ENCODE assay signal across 20 cellular contexts in genomic region chr1:182845894-182846293, GRCh38. TPM values are rescaled to one million over a fixed set of nuclear protein-coding genes. Genes with fewer than 3 reads are reported as not detected.
DNase-seq lines count a peak whose midpoint lies in the region; ATAC-seq and TF ChIP-seq lines count a peak whose summit lies in the region.
"Had no signal": no experiment of that assay in that cellular context is flagged by ENCODE, and none has a peak within 500 bp of the region (broad histone marks: within the 10 kb centered on the region; RNA-seq: fewer than 3 reads in every experiment).

No MANE protein-coding gene starts in this region.

- no peak overlapping the region for H3K56ac ChIP-seq in mesendoderm (ENCODE audit: low read length)

- no peak overlapping the region for H2AFZ ChIP-seq in DND-41 (ENCODE audit: low read depth, low read length)

- no peak overlapping the region for H3K9ac ChIP-seq in DND-41 (ENCODE audit: low read depth, low read length)
- no peak overlapping the region for H3K9ac ChIP-seq in mesendoderm (ENCODE audit: low read length)
- H3K9ac ChIP-seq: KMS-11 had no signal

- H3K27ac ChIP-seq in DND-41 (ENCODE audit: low read length) (no peak overlapping the region), mesendoderm (ENCODE audit: low read depth, low read length) (no peak overlapping the region), sigmoid colon (no peak overlapping the region)
- H3K27ac ChIP-seq: A549, C4-2B, KMS-11 had no signal

- H4K20me1 ChIP-seq in DND-41 (ENCODE audit: insufficient read depth, low read length) = peaks cover 98% of the 10 kb centered on the region

- peaks cover 93% of the 10 kb centered on the region for H3K4me1 Mint-ChIP-seq in activated T-cell treated with anti-CD3 and anti-CD28 coated beads, Interleukin-2, amount 50 U/mL, for 24 hours (ENCODE audit: low read depth)
- peaks cover 88% of the 10 kb centered on the region for H3K4me1 Mint-ChIP-seq in activated T-helper 1 cell treated with anti-CD3 and anti-CD28 coated beads, Interleukin-12 subunit alpha, Interleukin-12 subunit beta, Interleukin-2, Interleukin-4 antibody, amounts not matched to agents 30 ng/mL and 10 ng/mL and 1 ng/mL, durations not matched to agents 14 hours and 24 hours and 36 hours (ENCODE audit: low read depth)

- H3K9me3 ChIP-seq in DND-41 (ENCODE audit: insufficient read depth, low read length, severe bottlenecking) (no peaks in the 10 kb centered on the region), sigmoid colon (no peaks in the 10 kb centered on the region)
- H3K9me3 ChIP-seq: A549, Caco-2, MG63 had no signal

- H3K36me3 ChIP-seq in DND-41 (ENCODE audit: insufficient read depth, low read length) (peaks cover 99% of the 10 kb centered on the region), mesendoderm (ENCODE audit: control insufficient read depth, insufficient read depth, low read length) (peaks cover 13% of the 10 kb centered on the region), sigmoid colon (peaks cover 0 to 73% (median 23%) of the 10 kb centered on the region in 4 donors)

- no peak for DNase-seq in activated T-cell treated with anti-CD3 and anti-CD28 coated beads, Interleukin-2, amount 50 U/mL, for 24 hours
- DNase-seq in activated T-cell treated with anti-CD3 and anti-CD28 coated beads, Interleukin-2, amount 50 U/mL, for 1 hour = no peak
- DNase-seq in DND-41 (no peak), mesendoderm (peak; percentile 26), sigmoid colon (no peak)
- DNase-seq in activated T-helper 1 cell treated with anti-CD3 and anti-CD28 coated beads, Interleukin-12 subunit alpha, Interleukin-12 subunit beta, Interleukin-2, Interleukin-4 antibody, amounts not matched to agents 30 ng/mL and 10 ng/mL and 1 ng/mL, durations not matched to agents 14 hours and 24 hours and 36 hours (ENCODE audit: low spot score) = no peak
- DNase-seq: Caco-2, DMS53, MG63, NCI-H1092 treated with DMSO at 0.1 percent for 48 hours, NCI-H1694, NCI-H2107, NCI-H345, NCI-H526 treated with DMSO at 0.1 percent for 48 hours, PC-3 had no signal

- H3K79me2 ChIP-seq in DND-41 (ENCODE audit: insufficient read depth, low read length) (peaks cover 100% of the 10 kb centered on the region), mesendoderm (ENCODE audit: control insufficient read depth, insufficient read depth, low read length) (peaks cover 82% of the 10 kb centered on the region)

- no peaks in the 10 kb centered on the region for H3K9me3 Mint-ChIP-seq in activated T-cell treated with anti-CD3 and anti-CD28 coated beads, Interleukin-2, amount 50 U/mL, for 24 hours
- no peaks in the 10 kb centered on the region for H3K9me3 Mint-ChIP-seq in activated T-helper 1 cell treated with anti-CD3 and anti-CD28 coated beads, Interleukin-12 subunit alpha, Interleukin-12 subunit beta, Interleukin-2, Interleukin-4 antibody, amounts not matched to agents 30 ng/mL and 10 ng/mL and 1 ng/mL, durations not matched to agents 14 hours and 24 hours and 36 hours

- H3K27ac Mint-ChIP-seq in activated T-cell treated with anti-CD3 and anti-CD28 coated beads, Interleukin-2, amount 50 U/mL, for 24 hours = peak overlapping the region; percentile 69
- H3K27ac Mint-ChIP-seq in activated T-helper 1 cell treated with anti-CD3 and anti-CD28 coated beads, Interleukin-12 subunit alpha, Interleukin-12 subunit beta, Interleukin-2, Interleukin-4 antibody, amounts not matched to agents 30 ng/mL and 10 ng/mL and 1 ng/mL, durations not matched to agents 14 hours and 24 hours and 36 hours = peak overlapping the region; percentile 85

- TF ChIP-seq CTCF in DND-41 (IDR thresholded peaks at IDR 0.05; ENCODE audit: borderline replicate concordance, extremely low read depth, low read length, poor library complexity, severe bottlenecking) (no peak), sigmoid colon (IDR thresholded peaks at IDR 0.05) (no peak)

- TF ChIP-seq POLR2A in sigmoid colon (IDR thresholded peaks at IDR 0.05) = no peak

- H3K23ac ChIP-seq in mesendoderm (ENCODE audit: low read length) = no peak overlapping the region

- peak overlapping the region; percentile 41; the same call in 1 of the 2 replicates for H3K4me2 ChIP-seq in DND-41 (ENCODE audit: insufficient read depth, low read length)
- H3K4me2 ChIP-seq in mesendoderm (ENCODE audit: low read length) = no peak overlapping the region
- H3K4me2 ChIP-seq: A549, KMS-11 had no signal

- no peak overlapping the region for H3K18ac ChIP-seq in mesendoderm (ENCODE audit: low read length)

- no CpG with 5 or more reads among the region's 5 CpGs for WGBS in mesendoderm (ENCODE audit: extremely low coverage, insufficient coverage, low lambda C conversion rate)
- WGBS in sigmoid colon, 2 donors = 83 to 86% methylated on average over 5 of the region's 5 CpGs

- ATAC-seq in DND-41 (ENCODE audit: insufficient read depth, low read depth) (no peak), GM21360 (IDR thresholded peaks at IDR 0.05; ENCODE audit: unreplicated experiment) (no peak), HG02852 (IDR thresholded peaks at IDR 0.05; ENCODE audit: unreplicated experiment) (no peak)
- ATAC-seq: A549, PC-3 had no signal

- no peak overlapping the region for H2BK120ac ChIP-seq in mesendoderm (ENCODE audit: low read depth, low read length)

- peaks cover 98% of the 10 kb centered on the region for H3K36me3 Mint-ChIP-seq in activated T-cell treated with anti-CD3 and anti-CD28 coated beads, Interleukin-2, amount 50 U/mL, for 24 hours (ENCODE audit: low read depth)
- H3K36me3 Mint-ChIP-seq in activated T-helper 1 cell treated with anti-CD3 and anti-CD28 coated beads, Interleukin-12 subunit alpha, Interleukin-12 subunit beta, Interleukin-2, Interleukin-4 antibody, amounts not matched to agents 30 ng/mL and 10 ng/mL and 1 ng/mL, durations not matched to agents 14 hours and 24 hours and 36 hours (ENCODE audit: low read depth) = peaks cover 78% of the 10 kb centered on the region

- H3K4me3 Mint-ChIP-seq in activated T-cell treated with anti-CD3 and anti-CD28 coated beads, Interleukin-2, amount 50 U/mL, for 24 hours = no peak overlapping the region
- peak overlapping the region; percentile 54 for H3K4me3 Mint-ChIP-seq in activated T-helper 1 cell treated with anti-CD3 and anti-CD28 coated beads, Interleukin-12 subunit alpha, Interleukin-12 subunit beta, Interleukin-2, Interleukin-4 antibody, amounts not matched to agents 30 ng/mL and 10 ng/mL and 1 ng/mL, durations not matched to agents 14 hours and 24 hours and 36 hours

- H3K4me1 ChIP-seq in DND-41 (ENCODE audit: insufficient read depth, low read length) (peaks cover 47% of the 10 kb centered on the region), mesendoderm (ENCODE audit: control insufficient read depth, low read depth, low read length) (peaks cover 5% of the 10 kb centered on the region), sigmoid colon (peaks cover 0 to 49% (median 28%) of the 10 kb centered on the region in 4 donors)

- H2BK5ac ChIP-seq in mesendoderm (ENCODE audit: low read length) = no peak overlapping the region

- TF ChIP-seq EP300 in sigmoid colon (IDR thresholded peaks at IDR 0.05) = no peak

- no peak overlapping the region for H3K4ac ChIP-seq in mesendoderm (ENCODE audit: low read depth, low read length)

- H3K27me3 ChIP-seq in DND-41 (ENCODE audit: insufficient read depth, low read length, poor library complexity) (no peaks in the 10 kb centered on the region), mesendoderm (ENCODE audit: insufficient read depth, low read length, poor library complexity) (no peaks in the 10 kb centered on the region), sigmoid colon (no peaks in the 10 kb centered on the region)
- H3K27me3 ChIP-seq: MG63 had no signal

- intact Hi-C loops in activated T-helper 1 cell treated with anti-CD3 and anti-CD28 coated beads, Interleukin-12 subunit alpha, Interleukin-12 subunit beta, Interleukin-2, Interleukin-4 antibody, amounts not matched to agents 30 ng/mL and 10 ng/mL and 1 ng/mL, durations not matched to agents 14 hours and 24 hours and 36 hours (cut with micrococcal nuclease) = loop anchor here (1.0 to 10.0 kb wide), 4 partner anchors 16 to 821 kb away; partner anchors contain the start of gene ARPC5
- intact Hi-C loops in sigmoid colon (cut with DNase I) = no loop called here

- no peaks in the 10 kb centered on the region for H3K27me3 Mint-ChIP-seq in activated T-cell treated with anti-CD3 and anti-CD28 coated beads, Interleukin-2, amount 50 U/mL, for 24 hours
- H3K27me3 Mint-ChIP-seq in activated T-helper 1 cell treated with anti-CD3 and anti-CD28 coated beads, Interleukin-12 subunit alpha, Interleukin-12 subunit beta, Interleukin-2, Interleukin-4 antibody, amounts not matched to agents 30 ng/mL and 10 ng/mL and 1 ng/mL, durations not matched to agents 14 hours and 24 hours and 36 hours (ENCODE audit: insufficient read depth) = no peaks in the 10 kb centered on the region

- H3K4me3 ChIP-seq in DND-41 (ENCODE audit: low read depth in 1 of 2, low read length in 2 of 2) (no peak overlapping the region), mesendoderm (ENCODE audit: low read length) (no peak overlapping the region), sigmoid colon (no peak overlapping the region)
- H3K4me3 ChIP-seq: A549, MG63 had no signal

- peaks cover 11% of the 10 kb centered on the region for H3K79me1 ChIP-seq in mesendoderm (ENCODE audit: low read length)

- H4K8ac ChIP-seq in mesendoderm (ENCODE audit: low read depth, low read length) = no peak overlapping the region

- no peak overlapping the region for H4K5ac ChIP-seq in mesendoderm (ENCODE audit: low read length)

- no peak overlapping the region for H2BK15ac ChIP-seq in mesendoderm (replicated peaks; ENCODE audit: low read depth)

- no peak overlapping the region for H2AK5ac ChIP-seq in mesendoderm (ENCODE audit: low read length)

RNA-seq across cellular contexts. Expression of gene DHX9, which starts 6.7 kb away (rescaled TPM):
- total RNA-seq in activated T-helper 1 cell treated with anti-CD3 and anti-CD28 coated beads, Interleukin-12 subunit alpha, Interleukin-12 subunit beta, Interleukin-2, Interleukin-4 antibody, amounts not matched to agents 30 ng/mL and 10 ng/mL and 1 ng/mL, durations not matched to agents 14 hours and 24 hours and 36 hours = 346 and 355 TPM in 2 replicates
- 160 TPM for polyA plus RNA-seq in mesendoderm (2013, experiment 1 of 2)
- polyA plus RNA-seq in mesendoderm (2013, experiment 2 of 2) = 165 TPM
- 10 to 100 TPM; 66.4 to 75.4 (median 69.0) TPM for total RNA-seq in sigmoid colon
- polyA plus RNA-seq in sigmoid colon = 10 to 100 TPM; 25.4 to 96.7 (median 37.8) TPM

RNA-seq across cellular contexts. Expression of gene NPL, which starts 56.3 kb away (rescaled TPM):
- total RNA-seq in activated T-helper 1 cell treated with anti-CD3 and anti-CD28 coated beads, Interleukin-12 subunit alpha, Interleukin-12 subunit beta, Interleukin-2, Interleukin-4 antibody, amounts not matched to agents 30 ng/mL and 10 ng/mL and 1 ng/mL, durations not matched to agents 14 hours and 24 hours and 36 hours = 6.4 and 6.9 TPM in 2 replicates
- 2.9 TPM for polyA plus RNA-seq in mesendoderm (2013, experiment 1 of 2)
- 2.8 TPM for polyA plus RNA-seq in mesendoderm (2013, experiment 2 of 2)
- 10 to 100 TPM in 2 of 4 donors, 1 to 10 TPM in 2; 7.2 to 13.0 (median 11.1) TPM for total RNA-seq in sigmoid colon
- polyA plus RNA-seq in sigmoid colon = 10 to 100 TPM in 2 of 3 donors, 1 to 10 TPM in 1; 9.2 to 19.9 (median 12.6) TPM
- total RNA-seq: PC-3 had no signal
